1 cellular context compared by ENCODE assay signal in genomic region chr6:116099036-116099435, GRCh38.
A peak's percentile ranks its signal among the peaks of the same experiment; 100 is the strongest.
TF ChIP-seq lines count a peak whose summit lies in the region.

No MANE protein-coding gene starts in this region.

TF ChIP-seq in HepG2, 621 proteins besides CTCF, POLR2A, EP300 and RAD21:
- TF ChIP-seq KLF13 (CRISPR knock-in tag; IDR thresholded peaks at IDR 0.05), result no peak
- peak; percentile 96 for TF ChIP-seq MAFF (IDR thresholded peaks at IDR 0.05; ENCODE audit: low read depth, low read length)
- no peak for TF ChIP-seq RARA (CRISPR knock-in tag; IDR thresholded peaks at IDR 0.05)
- peak; percentile 92 to 94 for TF ChIP-seq MAFK (conservative IDR thresholded peaks at IDR 0.05 in 1 of 2, IDR thresholded peaks at IDR 0.05 in 1 of 2; ENCODE audit: low read length in 2 of 2)
- TF ChIP-seq ZNF263 (CRISPR knock-in tag; IDR thresholded peaks at IDR 0.05), result no peak
TF ChIP-seq in HepG2: peak in this region for 2.
